8 cellular contexts compared by ENCODE assay signal in the genomic region with DNA sequence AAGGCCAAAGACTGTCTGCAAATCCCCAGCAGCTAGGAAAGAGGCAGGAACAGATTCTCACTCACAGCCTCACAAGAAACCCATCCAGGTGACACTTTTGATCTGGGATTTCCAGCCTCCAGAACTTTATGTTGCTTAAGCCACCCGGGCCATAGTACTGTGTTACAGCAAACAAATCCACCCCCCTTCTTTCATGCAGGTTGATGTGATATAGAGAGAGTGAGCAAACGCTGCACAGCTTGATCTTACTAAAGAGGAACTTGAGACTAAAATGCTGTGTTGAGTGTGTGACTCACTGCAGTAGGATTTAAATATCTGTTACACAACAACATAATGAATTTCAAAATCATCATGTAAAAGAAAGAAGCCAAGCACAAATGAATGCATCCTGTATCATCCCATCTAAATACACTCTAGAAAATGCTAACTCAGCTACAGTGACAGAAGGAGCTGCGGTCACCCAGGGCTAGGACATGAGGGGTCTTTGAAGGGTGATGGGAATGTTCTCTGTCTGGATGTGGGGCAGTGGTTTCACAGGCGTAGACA. TPM values are rescaled to one million over a fixed set of nuclear protein-coding genes. Genes with fewer than 3 reads are reported as not detected.
DNase-seq lines count a peak whose midpoint lies in the region; ATAC-seq and TF ChIP-seq lines count a peak whose summit lies in the region.

No MANE protein-coding gene starts in this region.

- no peak for DNase-seq in CD8-positive, alpha-beta T cell
- DNase-seq in OCI-M1 (lab: John Stamatoyannopoulos, UW), result peak; percentile 68
- peak; percentile 93 for DNase-seq in fibroblast of gingiva (ENCODE audit: low read depth)
- DNase-seq in stimulated activated effector memory CD8-positive, alpha-beta T cell treated with anti-CD3 and anti-CD28 coated beads, Interleukin-12 subunit alpha, Interleukin-12 subunit beta, amount 100 ng/mL, for 72 hours (ENCODE audit: low spot score in 2 of 2), result no peak
- no peak for DNase-seq in HuH-7.5 (ENCODE audit: low spot score)
- DNase-seq in DMS79 (lab: John Stamatoyannopoulos, UW), result no peak
- no peak for DNase-seq in NCI-H2171 (lab: John Stamatoyannopoulos, UW)

- POLR2A ChIA-PET in CD8-positive, alpha-beta T cell (lab: Charles Lee), result interaction anchor here (0.6 kb wide), 1 partner anchor 196 kb away, joined by 3 read pairs; no protein-coding TSS in a partner anchor

- ATAC-seq in CD8-positive, alpha-beta T cell, result no peak
- ATAC-seq in GM21737 (IDR thresholded peaks at IDR 0.05; ENCODE audit: unreplicated experiment), result peak; percentile 35
- ATAC-seq in stimulated activated effector memory CD8-positive, alpha-beta T cell treated with anti-CD3 and anti-CD28 coated beads, Interleukin-12 subunit alpha, Interleukin-12 subunit beta, amount 100 ng/mL, for 72 hours, result peak; percentile 74

- H3K27me3 ChIP-seq in CD8-positive, alpha-beta T cell (ENCODE audit: insufficient read depth, low read length), result no peaks in the 10 kb centered on the region

- no peak overlapping the region for H3K27ac ChIP-seq in CD8-positive, alpha-beta T cell (ENCODE audit: low read depth, low read length)

- no peaks in the 10 kb centered on the region for H3K9me3 ChIP-seq in CD8-positive, alpha-beta T cell (ENCODE audit: low read length)

- no peak for TF ChIP-seq CTCF in CD8-positive, alpha-beta T cell (IDR thresholded peaks at IDR 0.05)

- no peak overlapping the region for H3K4me3 ChIP-seq in CD8-positive, alpha-beta T cell (ENCODE audit: low read depth, low read length)

- H3K27me3 Mint-ChIP-seq in CD8-positive, alpha-beta T cell (ENCODE audit: low read depth), result no peaks in the 10 kb centered on the region

- no peaks in the 10 kb centered on the region for H3K36me3 ChIP-seq in CD8-positive, alpha-beta T cell (ENCODE audit: insufficient read depth, low read length)

- peaks cover 53% of the 10 kb centered on the region for H3K4me1 Mint-ChIP-seq in CD8-positive, alpha-beta T cell (ENCODE audit: low read depth)
- peaks cover 78% of the 10 kb centered on the region for H3K4me1 Mint-ChIP-seq in stimulated activated effector memory CD8-positive, alpha-beta T cell treated with anti-CD3 and anti-CD28 coated beads, Interleukin-12 subunit alpha, Interleukin-12 subunit beta, amount 100 ng/mL, for 72 hours

- CTCF ChIA-PET in CD8-positive, alpha-beta T cell (lab: Charles Lee), result interaction anchor here (1.4 kb wide), 1 partner anchor 80 kb away, joined by 4 read pairs; no protein-coding TSS in a partner anchor

- H3K9me3 Mint-ChIP-seq in CD8-positive, alpha-beta T cell, result no peaks in the 10 kb centered on the region
- H3K9me3 Mint-ChIP-seq in stimulated activated effector memory CD8-positive, alpha-beta T cell treated with anti-CD3 and anti-CD28 coated beads, Interleukin-12 subunit alpha, Interleukin-12 subunit beta, amount 100 ng/mL, for 72 hours, result no peaks in the 10 kb centered on the region

- H3K4me3 Mint-ChIP-seq in CD8-positive, alpha-beta T cell, result no peak overlapping the region
- H3K4me3 Mint-ChIP-seq in stimulated activated effector memory CD8-positive, alpha-beta T cell treated with anti-CD3 and anti-CD28 coated beads, Interleukin-12 subunit alpha, Interleukin-12 subunit beta, amount 100 ng/mL, for 72 hours, result peak overlapping the region; percentile 43

- intact Hi-C loops in CD8-positive, alpha-beta T cell (cut with DNase I, micrococcal nuclease), result loop anchor here in 1 of 2 experiments (10.0 kb wide), 1 partner anchor 346 kb away; no protein-coding TSS in a partner anchor

- no peaks in the 10 kb centered on the region for H3K36me3 Mint-ChIP-seq in CD8-positive, alpha-beta T cell
- H3K36me3 Mint-ChIP-seq in stimulated activated effector memory CD8-positive, alpha-beta T cell treated with anti-CD3 and anti-CD28 coated beads, Interleukin-12 subunit alpha, Interleukin-12 subunit beta, amount 100 ng/mL, for 72 hours, result peaks cover 33% of the 10 kb centered on the region

- H3K27ac Mint-ChIP-seq in CD8-positive, alpha-beta T cell, result peak overlapping the region; percentile 37
- H3K27ac Mint-ChIP-seq in stimulated activated effector memory CD8-positive, alpha-beta T cell treated with anti-CD3 and anti-CD28 coated beads, Interleukin-12 subunit alpha, Interleukin-12 subunit beta, amount 100 ng/mL, for 72 hours, result peak overlapping the region; percentile 82

- H3K4me1 ChIP-seq in CD8-positive, alpha-beta T cell (ENCODE audit: insufficient read depth, low read length), result peaks cover 29% of the 10 kb centered on the region

RNA-seq across cellular contexts. Expression of a gene that starts 32.2 kb away (rescaled TPM):
- 1 to 10 TPM; 1.5 to 2.0 TPM for total RNA-seq in CD8-positive, alpha-beta T cell

Comparison
In these comparisons a context has a peak if more than half of its experiments do, and no peak if none do; other contexts are left out.
1. DNase-seq: peak in OCI-M1 (single experiment) and fibroblast of gingiva (single experiment); none in CD8-positive, alpha-beta T cell (0 of 7), stimulated activated effector memory CD8-positive, alpha-beta T cell treated with anti-CD3 and anti-CD28 coated beads, Interleukin-12 subunit alpha, Interleukin-12 subunit beta, amount 100 ng/mL, for 72 hours (0 of 2), HuH-7.5 (single experiment), DMS79 (single experiment) and NCI-H2171 (single experiment).